8 cellular contexts compared by ENCODE assay signal in the genomic region with DNA sequence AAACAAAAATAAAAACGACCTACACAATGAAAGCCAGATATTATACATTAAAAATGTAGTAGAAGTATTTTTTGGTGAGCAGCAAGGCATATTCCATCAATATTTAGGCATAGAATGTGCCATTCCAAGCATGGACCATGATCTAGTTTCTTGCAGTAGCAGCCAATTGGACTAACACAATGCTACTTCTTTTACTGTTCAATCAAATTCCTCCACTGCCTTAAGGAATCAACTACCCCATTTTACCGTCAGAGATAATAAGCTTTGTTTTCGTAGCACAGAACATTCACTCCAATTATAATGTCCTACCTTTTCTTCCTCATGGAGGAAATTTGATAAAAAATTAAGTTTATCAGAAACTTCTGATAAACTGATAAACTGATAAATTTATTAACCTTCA. TPM values are rescaled to one million over a fixed set of nuclear protein-coding genes. Genes with fewer than 3 reads are reported as not detected.
DNase-seq lines count a peak whose midpoint lies in the region; ATAC-seq, FAIRE-seq and TF ChIP-seq lines count a peak whose summit lies in the region.

No MANE protein-coding gene starts in this region.

- H3K36me3 Mint-ChIP-seq in stimulated activated naive CD8-positive, alpha-beta T cell treated with anti-CD3 and anti-CD28 coated beads, Interleukin-15, Interleukin-2, amounts not matched to agents 100 ng/mL and 50 ng/mL, for 24 hours (ENCODE audit: low read depth), result peaks cover 23% of the 10 kb centered on the region
- H3K36me3 Mint-ChIP-seq in activated naive CD8-positive, alpha-beta T cell treated with anti-CD3 and anti-CD28 coated beads, Interleukin-2, amount 10 ng/mL, durations not matched to agents 7 days and 5 days, result peaks cover 18% of the 10 kb centered on the region

- H3K36me3 ChIP-seq in HepG2 (replicated peaks in 1 of 2; ENCODE audit: control insufficient read depth in 1 of 2, insufficient read depth in 2 of 2, low read length in 2 of 2), result peaks cover 0 to 4% of the 10 kb centered on the region in 2 experiments; a peak in 1 of 5 replicates
- H3K36me3 ChIP-seq in vagina, result no peaks in the 10 kb centered on the region

- no peak for FAIRE-seq in HepG2 (lab: Jason Lieb, UNC)

- H3K9me3 Mint-ChIP-seq in stimulated activated naive CD8-positive, alpha-beta T cell treated with anti-CD3 and anti-CD28 coated beads, Interleukin-15, Interleukin-2, amounts not matched to agents 100 ng/mL and 50 ng/mL, for 24 hours, result no peaks in the 10 kb centered on the region
- H3K9me3 Mint-ChIP-seq in activated naive CD8-positive, alpha-beta T cell treated with anti-CD3 and anti-CD28 coated beads, Interleukin-2, amount 10 ng/mL, durations not matched to agents 7 days and 5 days, result no peaks in the 10 kb centered on the region

- BruUV-seq in HepG2 (replicated peaks; lab: Mats Ljungman, UMichigan), result no TSS peak

- H3K4me3 ChIP-seq in HepG2 (replicated peaks in 1 of 3; ENCODE audit: insufficient read depth in 1 of 3, low read depth in 2 of 3, low read length in 3 of 3), result peak overlapping the region; percentile 79 to 97 (median 96)
- H3K4me3 ChIP-seq in vagina, result peak overlapping the region; percentile 54 to 68

- peaks cover 18% of the 10 kb centered on the region for H4K20me1 ChIP-seq in HepG2 (ENCODE audit: insufficient read depth, low read length)

- TF ChIP-seq RAD21 in HepG2 (CRISPR knock-in tag; IDR thresholded peaks at IDR 0.05), result no peak

- H3K4me1 Mint-ChIP-seq in stimulated activated naive CD8-positive, alpha-beta T cell treated with anti-CD3 and anti-CD28 coated beads, Interleukin-15, Interleukin-2, amounts not matched to agents 100 ng/mL and 50 ng/mL, for 24 hours (ENCODE audit: low read depth), result peaks cover 48% of the 10 kb centered on the region
- peaks cover 30% of the 10 kb centered on the region for H3K4me1 Mint-ChIP-seq in activated naive CD8-positive, alpha-beta T cell treated with anti-CD3 and anti-CD28 coated beads, Interleukin-2, amount 10 ng/mL, durations not matched to agents 7 days and 5 days

- no peak for ATAC-seq in stimulated activated naive CD8-positive, alpha-beta T cell treated with anti-CD3 and anti-CD28 coated beads, Interleukin-15, Interleukin-2, amounts not matched to agents 100 U/mL and 50 U/mL, for 24 hours
- ATAC-seq in activated naive CD8-positive, alpha-beta T cell treated with anti-CD3 and anti-CD28 coated beads, Interleukin-2, amount 10 ng/mL, durations not matched to agents 7 days and 5 days (ENCODE audit: low read depth), result no peak
- ATAC-seq in HepG2, result no peak

- H2AFZ ChIP-seq in HepG2 (ENCODE audit: low read length), result no peak overlapping the region

- H3K4me1 ChIP-seq in HepG2 (ENCODE audit: insufficient read depth, low read length) (peaks cover 23% of the 10 kb centered on the region), vagina (peaks cover 35% of the 10 kb centered on the region)

- in situ Hi-C loops in HepG2 (cut with HindIII; ENCODE audit: extremely low pct_ligation_motif_present, low pct_unique_long_range_greater_than_20kb), result loop anchor here (10.0 kb wide), 1 partner anchor 152 kb away; a partner anchor contains a TSS

- peak overlapping the region; percentile 94 for H3K4me3 Mint-ChIP-seq in stimulated activated naive CD8-positive, alpha-beta T cell treated with anti-CD3 and anti-CD28 coated beads, Interleukin-15, Interleukin-2, amounts not matched to agents 100 ng/mL and 50 ng/mL, for 24 hours
- H3K4me3 Mint-ChIP-seq in activated naive CD8-positive, alpha-beta T cell treated with anti-CD3 and anti-CD28 coated beads, Interleukin-2, amount 10 ng/mL, durations not matched to agents 7 days and 5 days, result peak overlapping the region; percentile 95

- H3K27ac Mint-ChIP-seq in stimulated activated naive CD8-positive, alpha-beta T cell treated with anti-CD3 and anti-CD28 coated beads, Interleukin-15, Interleukin-2, amounts not matched to agents 100 ng/mL and 50 ng/mL, for 24 hours, result peak overlapping the region; percentile 28
- peak overlapping the region; percentile 71 for H3K27ac Mint-ChIP-seq in activated naive CD8-positive, alpha-beta T cell treated with anti-CD3 and anti-CD28 coated beads, Interleukin-2, amount 10 ng/mL, durations not matched to agents 7 days and 5 days

- peak overlapping the region; percentile 100 for H3K9ac ChIP-seq in HepG2 (ENCODE audit: insufficient read depth, low read depth, low read length)

- POLR2A ChIA-PET in activated naive CD8-positive, alpha-beta T cell treated with anti-CD3 and anti-CD28 coated beads, Interleukin-2, amount 10 ng/mL, durations not matched to agents 7 days and 5 days (lab: Charles Lee), result interaction anchor here (0.6 to 3.7 kb wide), 7 partner anchors 11 to 170 kb away, joined by 3 to 51 read pairs (median 9); a partner anchor contains a TSS
- POLR2A ChIA-PET in HepG2 (lab: Yijun Ruan, JAX), result interaction anchor here (1.0 to 3.7 kb wide), 8 partner anchors 10 to 170 kb away, joined by 3 to 77 read pairs (median 6); a partner anchor contains a TSS

- TF ChIP-seq POLR2A in HepG2 (IDR thresholded peaks at IDR 0.05; ENCODE audit: insufficient read depth in 1 of 2, low read depth in 2 of 2, low read length in 2 of 2), result no peak
- no peak for TF ChIP-seq POLR2A in vagina (IDR thresholded peaks at IDR 0.05)

- TF ChIP-seq CTCF in HepG2 (CRISPR knock-in tag; IDR thresholded peaks at IDR 0.05) (no peak), vagina (IDR thresholded peaks at IDR 0.05) (no peak)

- peak overlapping the region; percentile 97 for H3K27ac ChIP-seq in HepG2 (ENCODE audit: extremely low read length, insufficient read depth, low read length)
- H3K27ac ChIP-seq in vagina, result peak overlapping the region; percentile 95

- H3K9me3 ChIP-seq in HepG2 (ENCODE audit: low read length) (no peaks in the 10 kb centered on the region), vagina (no peaks in the 10 kb centered on the region)

- intact Hi-C loops in HepG2 (cut with micrococcal nuclease; ENCODE audit: unreplicated experiment), result loop anchor here (5.0 kb wide), 1 partner anchor 149 kb away; a partner anchor contains a TSS
- intact Hi-C loops in vagina (cut with DNase I), result no loop called here

- no peak for DNase-seq in stimulated activated naive CD8-positive, alpha-beta T cell treated with anti-CD3 and anti-CD28 coated beads, Interleukin-15, Interleukin-2, amounts not matched to agents 100 U/mL and 50 U/mL, for 24 hours
- no peak for DNase-seq in activated naive CD8-positive, alpha-beta T cell treated with anti-CD3 and anti-CD28 coated beads, Interleukin-2, amount 10 ng/mL, durations not matched to agents 7 days and 5 days
- DNase-seq in HepG2 (ENCODE audit: low spot score) (no peak), vagina (ENCODE audit: extremely low spot score in 2 of 2) (no peak), cerebellar cortex (ENCODE audit: low spot score) (no peak), D341Med (ENCODE audit: low spot score) (no peak), kidney tubule cell (ENCODE audit: low spot score) (no peak)

- CTCF ChIA-PET in HepG2 (lab: Yijun Ruan, JAX; ENCODE audit: low intra/inter-chr PET ratio, low total read pairs), result no interaction called here

- H3K4me2 ChIP-seq in HepG2 (ENCODE audit: low read depth, low read length), result peak overlapping the region; percentile 76

- WGBS in HepG2 (ENCODE audit: low lambda C conversion rate), result 4% methylated on average over 3 of the region's 3 CpGs

- H3K27me3 ChIP-seq in HepG2 (ENCODE audit: control insufficient read depth in 1 of 2, insufficient read depth in 2 of 2, low read length in 2 of 2) (no peaks in the 10 kb centered on the region; a peak in 1 of 5 replicates), vagina (no peaks in the 10 kb centered on the region)

- peaks cover 65% of the 10 kb centered on the region for H3K79me2 ChIP-seq in HepG2 (ENCODE audit: insufficient read depth, low read length)

- no peaks in the 10 kb centered on the region for H3K27me3 Mint-ChIP-seq in stimulated activated naive CD8-positive, alpha-beta T cell treated with anti-CD3 and anti-CD28 coated beads, Interleukin-15, Interleukin-2, amounts not matched to agents 100 ng/mL and 50 ng/mL, for 24 hours
- no peaks in the 10 kb centered on the region for H3K27me3 Mint-ChIP-seq in activated naive CD8-positive, alpha-beta T cell treated with anti-CD3 and anti-CD28 coated beads, Interleukin-2, amount 10 ng/mL, durations not matched to agents 7 days and 5 days

- no peak for TF ChIP-seq EP300 in HepG2 (IDR thresholded peaks at IDR 0.05; ENCODE audit: low read depth in 2 of 2, low read length in 2 of 2)
- no peak for TF ChIP-seq EP300 in HepG2 (CRISPR knock-in tag; IDR thresholded peaks at IDR 0.05; ENCODE audit: borderline replicate concordance)

RNA-seq across cellular contexts. Expression of a gene that starts 1.3 kb away (rescaled TPM):
- total RNA-seq in activated naive CD8-positive, alpha-beta T cell treated with anti-CD3 and anti-CD28 coated beads, Interleukin-2, amount 10 ng/mL, durations not matched to agents 7 days and 5 days, result 10 to 100 TPM; 37.7 to 38.5 TPM
- total RNA-seq in HepG2 (2016; rRNA removed; fragmentation: Illumina TruSeq; extraction: Trizol), result 12.6 and 16.4 TPM in 2 replicates
- 8.1 and 10.9 TPM in 2 replicates for total RNA-seq in HepG2 (2016; cell fraction: cytosol; rRNA removed; fragmentation: Illumina TruSeq; extraction: Trizol; ENCODE audit: low read depth)
- 12.6 and 15.5 TPM in 2 replicates for total RNA-seq in HepG2 (2016; cell fraction: insoluble cytoplasmic fraction; rRNA removed; fragmentation: Illumina TruSeq; extraction: Trizol)
- 11.0 and 12.1 TPM in 2 replicates for total RNA-seq in HepG2 (2016; cell fraction: membrane; rRNA removed; fragmentation: Illumina TruSeq; extraction: Trizol)
- 16.5 and 18.6 TPM in 2 replicates for total RNA-seq in HepG2 (2016; cell fraction: nucleus; rRNA removed; fragmentation: Illumina TruSeq; extraction: Trizol)
- 9.9 TPM in 2 replicates for polyA plus RNA-seq in HepG2 (2011; rRNA removed)
- polyA plus RNA-seq in HepG2 (2011; cell fraction: cytosol; rRNA removed), result 6.1 and 8.1 TPM in 2 replicates
- polyA plus RNA-seq in HepG2 (2011; cell fraction: nucleus; rRNA removed), result 11.4 and 11.9 TPM in 2 replicates
- 11.4 and 11.7 TPM in 2 replicates for polyA plus RNA-seq in HepG2 (2012)
- 0.65 and 0.83 TPM in 2 replicates for polyA plus RNA-seq in HepG2 (2016; cell fraction: cytosol; fragmentation: Illumina TruSeq; extraction: Trizol; ENCODE audit: low read depth)
- 11.7 and 12.4 TPM in 2 replicates for polyA plus RNA-seq in HepG2 (2016; cell fraction: insoluble cytoplasmic fraction; fragmentation: Illumina TruSeq; extraction: Trizol; ENCODE audit: low read depth)
- polyA plus RNA-seq in HepG2 (2016; cell fraction: membrane; fragmentation: Illumina TruSeq; extraction: Trizol; ENCODE audit: low read depth), result 2.1 and 2.4 TPM in 2 replicates
- polyA plus RNA-seq in HepG2 (2016; cell fraction: nucleus; fragmentation: Illumina TruSeq; extraction: Trizol; ENCODE audit: insufficient read depth, low read depth), result 19.1 and 22.3 TPM in 2 replicates
- 15.2 and 18.5 TPM in 2 replicates for polyA minus RNA-seq in HepG2 (2011; rRNA and poly(A)+ RNA removed; ENCODE audit: low replicate concordance)
- 17.5 and 19.1 TPM in 2 replicates for polyA minus RNA-seq in HepG2 (2011; cell fraction: cytosol; rRNA and poly(A)+ RNA removed)
- polyA minus RNA-seq in HepG2 (2011; cell fraction: nucleus; rRNA and poly(A)+ RNA removed), result 46.6 and 53.5 TPM in 2 replicates
- 28.0 TPM for total RNA-seq in vagina

RNA-seq across cellular contexts. Expression of a gene that starts 29.7 kb away (rescaled TPM):
- 10 to 100 TPM; 61.2 to 67.6 TPM for total RNA-seq in activated naive CD8-positive, alpha-beta T cell treated with anti-CD3 and anti-CD28 coated beads, Interleukin-2, amount 10 ng/mL, durations not matched to agents 7 days and 5 days
- total RNA-seq in HepG2 (2016; rRNA removed; fragmentation: Illumina TruSeq; extraction: Trizol) (85.1 and 148 TPM in 2 replicates), vagina (25.0 TPM)
- total RNA-seq in HepG2 (2016; cell fraction: cytosol; rRNA removed; fragmentation: Illumina TruSeq; extraction: Trizol; ENCODE audit: low read depth), result 12.9 and 14.6 TPM in 2 replicates
- 88.2 and 150 TPM in 2 replicates for total RNA-seq in HepG2 (2016; cell fraction: insoluble cytoplasmic fraction; rRNA removed; fragmentation: Illumina TruSeq; extraction: Trizol)
- total RNA-seq in HepG2 (2016; cell fraction: membrane; rRNA removed; fragmentation: Illumina TruSeq; extraction: Trizol), result 37.4 and 44.8 TPM in 2 replicates
- 50.3 and 56.3 TPM in 2 replicates for total RNA-seq in HepG2 (2016; cell fraction: nucleus; rRNA removed; fragmentation: Illumina TruSeq; extraction: Trizol)
- 33.0 and 38.9 TPM in 2 replicates for polyA plus RNA-seq in HepG2 (2011; rRNA removed)
- polyA plus RNA-seq in HepG2 (2011; cell fraction: cytosol; rRNA removed), result 16.9 and 17.1 TPM in 2 replicates
- polyA plus RNA-seq in HepG2 (2011; cell fraction: nucleus; rRNA removed), result 20.9 and 25.1 TPM in 2 replicates
- 20.9 and 26.3 TPM in 2 replicates for polyA plus RNA-seq in HepG2 (2012)
- polyA plus RNA-seq in HepG2 (2016; cell fraction: cytosol; fragmentation: Illumina TruSeq; extraction: Trizol; ENCODE audit: low read depth), result 4.1 and 4.3 TPM in 2 replicates
- 65.8 and 72.7 TPM in 2 replicates for polyA plus RNA-seq in HepG2 (2016; cell fraction: insoluble cytoplasmic fraction; fragmentation: Illumina TruSeq; extraction: Trizol; ENCODE audit: low read depth)
- polyA plus RNA-seq in HepG2 (2016; cell fraction: membrane; fragmentation: Illumina TruSeq; extraction: Trizol; ENCODE audit: low read depth), result 14.1 and 16.4 TPM in 2 replicates
- polyA plus RNA-seq in HepG2 (2016; cell fraction: nucleus; fragmentation: Illumina TruSeq; extraction: Trizol; ENCODE audit: insufficient read depth, low read depth), result 49.9 and 50.1 TPM in 2 replicates
- polyA minus RNA-seq in HepG2 (2011; rRNA and poly(A)+ RNA removed; ENCODE audit: low replicate concordance), result 92.6 and 112 TPM in 2 replicates
- 55.7 and 62.7 TPM in 2 replicates for polyA minus RNA-seq in HepG2 (2011; cell fraction: cytosol; rRNA and poly(A)+ RNA removed)
- polyA minus RNA-seq in HepG2 (2011; cell fraction: nucleus; rRNA and poly(A)+ RNA removed), result 44.9 and 55.3 TPM in 2 replicates

RNA-seq across cellular contexts. Expression of a gene that starts 33.0 kb away (rescaled TPM):
- 10 to 100 TPM; 76.9 to 80.0 TPM for total RNA-seq in activated naive CD8-positive, alpha-beta T cell treated with anti-CD3 and anti-CD28 coated beads, Interleukin-2, amount 10 ng/mL, durations not matched to agents 7 days and 5 days
- total RNA-seq in HepG2 (2016; rRNA removed; fragmentation: Illumina TruSeq; extraction: Trizol), result 134 and 169 TPM in 2 replicates
- total RNA-seq in HepG2 (2016; cell fraction: cytosol; rRNA removed; fragmentation: Illumina TruSeq; extraction: Trizol; ENCODE audit: low read depth), result 60.5 and 63.6 TPM in 2 replicates
- total RNA-seq in HepG2 (2016; cell fraction: insoluble cytoplasmic fraction; rRNA removed; fragmentation: Illumina TruSeq; extraction: Trizol), result 127 and 165 TPM in 2 replicates
- total RNA-seq in HepG2 (2016; cell fraction: membrane; rRNA removed; fragmentation: Illumina TruSeq; extraction: Trizol), result 55.2 and 56.6 TPM in 2 replicates
- 108 and 132 TPM in 2 replicates for total RNA-seq in HepG2 (2016; cell fraction: nucleus; rRNA removed; fragmentation: Illumina TruSeq; extraction: Trizol)
- 95.6 and 112 TPM in 2 replicates for polyA plus RNA-seq in HepG2 (2011; rRNA removed)
- 126 and 132 TPM in 2 replicates for polyA plus RNA-seq in HepG2 (2011; cell fraction: cytosol; rRNA removed)
- 35.3 and 41.3 TPM in 2 replicates for polyA plus RNA-seq in HepG2 (2011; cell fraction: nucleus; rRNA removed)
- polyA plus RNA-seq in HepG2 (2012), result 79.1 and 111 TPM in 2 replicates
- polyA plus RNA-seq in HepG2 (2016; cell fraction: cytosol; fragmentation: Illumina TruSeq; extraction: Trizol; ENCODE audit: low read depth), result 32.9 and 34.1 TPM in 2 replicates
- polyA plus RNA-seq in HepG2 (2016; cell fraction: insoluble cytoplasmic fraction; fragmentation: Illumina TruSeq; extraction: Trizol; ENCODE audit: low read depth), result 127 and 131 TPM in 2 replicates
- 34.7 and 37.2 TPM in 2 replicates for polyA plus RNA-seq in HepG2 (2016; cell fraction: membrane; fragmentation: Illumina TruSeq; extraction: Trizol; ENCODE audit: low read depth)
- 205 and 218 TPM in 2 replicates for polyA plus RNA-seq in HepG2 (2016; cell fraction: nucleus; fragmentation: Illumina TruSeq; extraction: Trizol; ENCODE audit: insufficient read depth, low read depth)
- 35.2 and 45.1 TPM in 2 replicates for polyA minus RNA-seq in HepG2 (2011; rRNA and poly(A)+ RNA removed; ENCODE audit: low replicate concordance)
- 59.3 and 61.4 TPM in 2 replicates for polyA minus RNA-seq in HepG2 (2011; cell fraction: cytosol; rRNA and poly(A)+ RNA removed)
- polyA minus RNA-seq in HepG2 (2011; cell fraction: nucleus; rRNA and poly(A)+ RNA removed), result 36.8 and 40.4 TPM in 2 replicates
- total RNA-seq in vagina, result 105 TPM
